1 cellular context compared by ENCODE assay signal in the genomic region with DNA sequence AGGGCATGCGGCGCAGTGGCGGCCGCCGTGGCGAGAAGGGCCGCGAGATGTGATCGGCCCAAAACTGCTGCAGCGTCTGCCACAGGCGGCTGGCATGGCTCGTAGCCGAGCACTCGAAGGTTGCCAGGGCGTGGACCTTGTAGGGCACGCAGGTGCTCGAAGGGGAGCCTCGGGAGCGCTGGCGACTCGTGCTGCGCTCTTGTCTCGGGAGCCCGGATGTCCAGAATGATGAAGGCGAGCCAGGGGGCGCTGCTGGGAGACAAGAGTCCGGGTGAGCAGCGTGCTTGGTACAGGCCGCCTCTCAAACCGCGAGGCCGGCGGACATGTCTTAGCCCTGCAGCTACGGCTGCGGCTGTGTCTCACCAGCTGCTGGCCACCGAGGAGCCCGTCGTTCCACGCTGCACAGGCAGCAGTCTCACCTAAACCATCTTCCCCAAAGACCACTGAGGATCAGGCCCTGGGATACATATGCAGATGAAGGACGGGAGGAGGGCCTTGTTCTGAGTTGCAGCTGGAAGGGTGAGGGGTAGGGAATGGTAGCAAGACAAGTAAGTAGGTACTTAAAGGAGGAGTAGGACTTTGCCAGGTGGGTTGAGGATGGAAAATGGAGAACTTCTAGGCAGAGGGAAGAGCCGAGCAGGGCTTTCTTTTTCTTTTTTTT.
TF ChIP-seq lines count a peak whose summit lies in the region.

No MANE protein-coding gene starts in this region.

TF ChIP-seq in A549, 52 proteins besides CTCF, POLR2A, EP300 and RAD21:
- TF ChIP-seq RARB (CRISPR knock-in tag; IDR thresholded peaks at IDR 0.05), result no peak
- no peak for TF ChIP-seq HOXB5 (CRISPR knock-in tag; IDR thresholded peaks at IDR 0.05)
- TF ChIP-seq, protein P1, sequence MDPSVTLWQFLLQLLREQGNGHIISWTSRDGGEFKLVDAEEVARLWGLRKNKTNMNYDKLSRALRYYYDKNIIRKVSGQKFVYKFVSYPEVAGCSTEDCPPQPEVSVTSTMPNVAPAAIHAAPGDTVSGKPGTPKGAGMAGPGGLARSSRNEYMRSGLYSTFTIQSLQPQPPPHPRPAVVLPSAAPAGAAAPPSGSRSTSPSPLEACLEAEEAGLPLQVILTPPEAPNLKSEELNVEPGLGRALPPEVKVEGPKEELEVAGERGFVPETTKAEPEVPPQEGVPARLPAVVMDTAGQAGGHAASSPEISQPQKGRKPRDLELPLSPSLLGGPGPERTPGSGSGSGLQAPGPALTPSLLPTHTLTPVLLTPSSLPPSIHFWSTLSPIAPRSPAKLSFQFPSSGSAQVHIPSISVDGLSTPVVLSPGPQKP (IDR thresholded peaks at IDR 0.05; ENCODE audit: low read depth, low read length), result no peak
- TF ChIP-seq JUN (IDR thresholded peaks at IDR 0.05), result no peak
- TF ChIP-seq RCOR1 (IDR thresholded peaks at IDR 0.05; ENCODE audit: low read depth, low read length), result no peak
- no peak for TF ChIP-seq ZFP36 (IDR thresholded peaks at IDR 0.05; ENCODE audit: borderline replicate concordance, partially characterized antibody)
- TF ChIP-seq NFE2L2 (conservative IDR thresholded peaks at IDR 0.05; ENCODE audit: low read length), result no peak
- TF ChIP-seq, protein P2, sequence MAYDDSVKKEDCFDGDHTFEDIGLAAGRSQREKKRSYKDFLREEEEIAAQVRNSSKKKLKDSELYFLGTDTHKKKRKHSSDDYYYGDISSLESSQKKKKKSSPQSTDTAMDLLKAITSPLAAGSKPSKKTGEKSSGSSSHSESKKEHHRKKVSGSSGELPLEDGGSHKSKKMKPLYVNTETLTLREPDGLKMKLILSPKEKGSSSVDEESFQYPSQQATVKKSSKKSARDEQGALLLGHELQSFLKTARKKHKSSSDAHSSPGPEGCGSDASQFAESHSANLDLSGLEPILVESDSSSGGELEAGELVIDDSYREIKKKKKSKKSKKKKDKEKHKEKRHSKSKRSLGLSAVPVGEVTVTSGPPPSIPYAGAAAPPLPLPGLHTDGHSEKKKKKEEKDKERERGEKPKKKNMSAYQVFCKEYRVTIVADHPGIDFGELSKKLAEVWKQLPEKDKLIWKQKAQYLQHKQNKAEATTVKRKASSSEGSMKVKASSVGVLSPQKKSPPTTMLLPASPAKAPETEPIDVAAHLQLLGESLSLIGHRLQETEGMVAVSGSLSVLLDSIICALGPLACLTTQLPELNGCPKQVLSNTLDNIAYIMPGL (CRISPR knock-in tag; IDR thresholded peaks at IDR 0.05; ENCODE audit: borderline replicate concordance), result no peak
- no peak for TF ChIP-seq TFCP2L1 (CRISPR knock-in tag; IDR thresholded peaks at IDR 0.05)
